ENCODE assay signal across 1 cellular context in genomic region chr15:65917936-65918335, GRCh38.
TF ChIP-seq lines count a peak whose summit lies in the region.

No MANE protein-coding gene starts in this region.

TF ChIP-seq in GM12878, 131 proteins besides CTCF, POLR2A, EP300 and RAD21 (continued from another document):
- TF ChIP-seq RUNX3 (IDR thresholded peaks at IDR 0.05; ENCODE audit: low read length) = no peak
- no peak for TF ChIP-seq SMC3 (IDR thresholded peaks at IDR 0.05; ENCODE audit: borderline replicate concordance, low read length)
- TF ChIP-seq RAD51 (IDR thresholded peaks at IDR 0.05) = no peak
- TF ChIP-seq ZNF217 (IDR thresholded peaks at IDR 0.05) = no peak
- no peak for TF ChIP-seq SIN3A (IDR thresholded peaks at IDR 0.05; ENCODE audit: low read depth, low read length)
- TF ChIP-seq TCF7 (IDR thresholded peaks at IDR 0.05; ENCODE audit: borderline replicate concordance) = no peak
- no peak for TF ChIP-seq PML (IDR thresholded peaks at IDR 0.05; ENCODE audit: low read length)
- no peak for TF ChIP-seq E2F8 (IDR thresholded peaks at IDR 0.05; ENCODE audit: low read depth, partially characterized antibody)
- TF ChIP-seq ZNF24 (IDR thresholded peaks at IDR 0.05) = no peak
- TF ChIP-seq KLF5 (IDR thresholded peaks at IDR 0.05; ENCODE audit: partially characterized antibody) = no peak
- TF ChIP-seq BMI1 (IDR thresholded peaks at IDR 0.05; ENCODE audit: borderline replicate concordance) = no peak
- no peak for TF ChIP-seq FOXM1 (IDR thresholded peaks at IDR 0.05; ENCODE audit: low read depth, low read length)
- TF ChIP-seq ZNF384 (IDR thresholded peaks at IDR 0.05; ENCODE audit: borderline replicate concordance, low read depth, low read length) = no peak
- no peak for TF ChIP-seq RFX5 (IDR thresholded peaks at IDR 0.05; ENCODE audit: low read depth, low read length)
TF ChIP-seq in GM12878: peak in this region for 0.
